Comparison of ENCODE assay signal across 9 cellular contexts in the genomic region with DNA sequence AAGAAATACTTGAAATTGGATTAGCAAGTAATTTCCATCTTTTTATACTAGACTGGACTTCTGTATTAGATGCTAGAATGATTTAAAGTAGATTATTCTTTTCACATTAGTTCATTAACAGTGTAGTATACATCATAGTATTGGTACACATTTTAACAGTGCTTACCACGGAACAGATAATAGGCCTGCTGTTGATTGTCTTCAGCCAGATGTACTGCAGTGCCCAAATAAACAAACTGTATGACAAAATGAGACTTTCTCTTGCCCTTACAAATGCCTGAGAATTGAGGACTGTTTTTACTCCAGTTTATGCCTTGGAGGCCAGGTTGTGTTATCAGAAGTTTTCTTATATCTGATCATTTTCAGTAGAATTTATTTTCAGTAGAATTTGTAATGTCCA. TPM values are rescaled to one million over a fixed set of nuclear protein-coding genes. Genes with fewer than 3 reads are reported as not detected.
DNase-seq lines count a peak whose midpoint lies in the region; FAIRE-seq and TF ChIP-seq lines count a peak whose summit lies in the region.
"Had no signal": no experiment of that assay in that cellular context is flagged by ENCODE, and none has a peak within 500 bp of the region (broad histone marks: within the 10 kb centered on the region; RNA-seq: fewer than 3 reads in every experiment).

No MANE protein-coding gene starts in this region.

- dilution Hi-C loops in endothelial cell of umbilical vein (cut with MboI; ENCODE audit: extremely low pct_ligation_motif_present, low sequenced_read_pairs), result no loop called here

- peak overlapping the region; percentile 39 for H3K27ac ChIP-seq in endothelial cell of umbilical vein (ENCODE audit: insufficient read depth, low read depth, low read length)
- H3K27ac ChIP-seq in spleen, result peak overlapping the region; percentile 66 to 94 (median 91)
- H3K27ac ChIP-seq in neuronal stem cell (replicated peaks; ENCODE audit: low read length), result no peak overlapping the region
- H3K27ac ChIP-seq: 22Rv1 had no signal

- POLR2A ChIA-PET in endothelial cell of umbilical vein (lab: Charles Lee), result no interaction called here

- H3K4me3 ChIP-seq in endothelial cell of umbilical vein (replicated peaks in 1 of 3; ENCODE audit: insufficient read depth in 1 of 3, low read depth in 1 of 3, low read length in 3 of 3) (no peak overlapping the region), spleen (peak overlapping the region; percentile 22 to 70 (median 36)), neuronal stem cell (ENCODE audit: low read length in 2 of 2) (no peak overlapping the region)

- intact Hi-C loops in endothelial cell of umbilical vein (cut with micrococcal nuclease), result no loop called here
- intact Hi-C loops in spleen (cut with DNase I; ENCODE audit: low total_unique reads), result no loop called here

- H3K36me3 ChIP-seq in endothelial cell of umbilical vein (ENCODE audit: control insufficient read depth in 2 of 2, extremely low read depth in 1 of 2, insufficient read depth in 2 of 2, low read length in 2 of 2) (no peaks in the 10 kb centered on the region), spleen (peaks cover 0 to 8% (median 1%) of the 10 kb centered on the region in 6 donors), neuronal stem cell (replicated peaks in 1 of 2; ENCODE audit: control insufficient read depth in 2 of 2, insufficient read depth in 2 of 2, low read length in 2 of 2) (peaks cover under 1 to 15% of the 10 kb centered on the region in 2 donors)

- no peak overlapping the region for H2AK5ac ChIP-seq in neuronal stem cell (ENCODE audit: low read depth, low read length)

- BruUV-seq in endothelial cell of umbilical vein (replicated peaks; lab: Mats Ljungman, UMichigan), result no TSS peak

- H3K23ac ChIP-seq in neuronal stem cell (ENCODE audit: low read depth, low read length, poor library complexity), result no peak overlapping the region

- peak; percentile 13 for DNase-seq in NCI-H1105 treated with DMSO at 0.1 percent for 48 hours (lab: John Stamatoyannopoulos, UW)
- no peak for DNase-seq in NCI-H1105 (lab: John Stamatoyannopoulos, UW)
- peak; percentile 43 for DNase-seq in RPMI7951 (ENCODE audit: low read depth)
- peak; percentile 7 for DNase-seq in endothelial cell of umbilical vein (ENCODE audit: low read depth, low spot score)
- no peak for DNase-seq in spleen
- no peak for DNase-seq in middle frontal gyrus (ENCODE audit: extremely low spot score, low spot score)
- DNase-seq in NCI-H524 (lab: John Stamatoyannopoulos, UW), result no peak
- DNase-seq in neuronal stem cell (ENCODE audit: low spot score), result no peak

- H2BK15ac ChIP-seq in neuronal stem cell (ENCODE audit: low read length), result no peak overlapping the region

- H2BK5ac ChIP-seq in neuronal stem cell (ENCODE audit: low read length), result no peak overlapping the region

- H2AFZ ChIP-seq in endothelial cell of umbilical vein (ENCODE audit: low read depth, low read length), result no peak overlapping the region
- no peak overlapping the region for H2AFZ ChIP-seq in neuronal stem cell (ENCODE audit: low read length)

- H4K20me1 ChIP-seq in endothelial cell of umbilical vein (replicated peaks; ENCODE audit: control insufficient read depth, extremely low read depth, insufficient read depth, low read length), result no peaks in the 10 kb centered on the region

- H4K8ac ChIP-seq in neuronal stem cell (ENCODE audit: low read depth, low read length), result no peak overlapping the region

- no peak for FAIRE-seq in endothelial cell of umbilical vein (lab: Jason Lieb, UNC)

- H2BK12ac ChIP-seq in neuronal stem cell (ENCODE audit: low read length), result no peak overlapping the region

- H3K9ac ChIP-seq in endothelial cell of umbilical vein (replicated peaks; ENCODE audit: extremely low read depth, insufficient read depth, low read length), result no peak overlapping the region
- H3K9ac ChIP-seq in neuronal stem cell (ENCODE audit: low read depth, low read length, poor library complexity), result no peak overlapping the region

- no peaks in the 10 kb centered on the region for H3K79me2 ChIP-seq in endothelial cell of umbilical vein (ENCODE audit: control insufficient read depth, insufficient read depth, low read length)

- H3K4ac ChIP-seq in neuronal stem cell (ENCODE audit: low read length), result no peak overlapping the region

- CTCF ChIA-PET in endothelial cell of umbilical vein (lab: Charles Lee), result no interaction called here

- H3K4me1 ChIP-seq in endothelial cell of umbilical vein (ENCODE audit: control insufficient read depth, extremely low read depth, insufficient read depth, low read length), result peaks cover 11% of the 10 kb centered on the region
- H3K4me1 ChIP-seq in spleen, result peaks cover 3 to 71% (median 31%) of the 10 kb centered on the region in 6 donors
- peaks cover 0 to 4% of the 10 kb centered on the region in 2 donors for H3K4me1 ChIP-seq in neuronal stem cell (ENCODE audit: control insufficient read depth in 2 of 2, insufficient read depth in 1 of 2, low read depth in 1 of 2, low read length in 2 of 2)

- WGBS in spleen, 5 donors, result 16 to 37% (median 24%) methylated on average over 1 of the region's 1 CpG
- whole genome bisulfite sequencing in neuronal stem cell (ENCODE audit: extremely low coverage in 2 of 2, insufficient read length in 2 of 2, insufficient replicate concordance in 1 of 2), 2 donors, result no CpG with 5 or more reads among the region's 1 CpG

- H3K18ac ChIP-seq in neuronal stem cell (ENCODE audit: low read length), result no peak overlapping the region

- no peak overlapping the region for H2BK120ac ChIP-seq in neuronal stem cell (ENCODE audit: low read depth, low read length)

- no peak overlapping the region for H4K91ac ChIP-seq in neuronal stem cell (ENCODE audit: low read depth, low read length, poor library complexity)

- H3K27me3 ChIP-seq in endothelial cell of umbilical vein (ENCODE audit: control insufficient read depth in 2 of 2, insufficient read depth in 2 of 2, low read length in 2 of 2) (no peaks in the 10 kb centered on the region), spleen (replicated peaks in 1 of 7) (no peaks in the 10 kb centered on the region), neuronal stem cell (ENCODE audit: control insufficient read depth in 3 of 3, insufficient read depth in 3 of 3, low read depth in 1 of 3, low read length in 3 of 3) (no peaks in the 10 kb centered on the region)

- no peak for TF ChIP-seq POLR2A in endothelial cell of umbilical vein (IDR thresholded peaks at IDR 0.05; ENCODE audit: low read depth, low read length)
- TF ChIP-seq POLR2A in spleen (IDR thresholded peaks at IDR 0.05), result no peak

- H3K9me1 ChIP-seq in endothelial cell of umbilical vein (replicated peaks; ENCODE audit: control insufficient read depth, extremely low read depth, insufficient read depth, low read length), result no peaks in the 10 kb centered on the region

- H3K14ac ChIP-seq in neuronal stem cell (ENCODE audit: low read length), result no peak overlapping the region

- no peak for TF ChIP-seq CTCF in endothelial cell of umbilical vein (IDR thresholded peaks at IDR 0.05; ENCODE audit: extremely low read depth in 1 of 2, insufficient read depth in 1 of 2, low read depth in 1 of 2, low read length in 2 of 2)
- TF ChIP-seq CTCF in spleen (IDR thresholded peaks at IDR 0.05 in 8 of 11, conservative IDR thresholded peaks at IDR 0.05 in 3 of 11), result no peak

- H3K4me2 ChIP-seq in endothelial cell of umbilical vein (ENCODE audit: insufficient read depth, low read length) (peak overlapping the region; percentile 12), neuronal stem cell (ENCODE audit: insufficient read depth, low read length, poor library complexity, severe bottlenecking) (no peak overlapping the region)

- no peaks in the 10 kb centered on the region for H3K79me1 ChIP-seq in neuronal stem cell (ENCODE audit: low read depth, low read length)

- H3K9me3 ChIP-seq in endothelial cell of umbilical vein (replicated peaks; ENCODE audit: control insufficient read depth, insufficient read depth, low read length) (no peaks in the 10 kb centered on the region), spleen (no peaks in the 10 kb centered on the region), neuronal stem cell (replicated peaks in 1 of 2; ENCODE audit: control insufficient read depth in 2 of 2, insufficient read depth in 1 of 2, low read depth in 1 of 2, low read length in 2 of 2) (no peaks in the 10 kb centered on the region)

RNA-seq across cellular contexts. Expression of a gene that starts 0.6 kb away (rescaled TPM):
- 16.6 and 21.7 TPM in 2 replicates for total RNA-seq in RPMI7951 (2014; rRNA removed; shearing (Covaris generic))
- total RNA-seq in endothelial cell of umbilical vein (0.22 TPM in 1 of 2 replicates, not detected in the other), spleen (10 to 100 TPM; 27.0 to 52.8 (median 31.9) TPM)
- polyA plus RNA-seq in endothelial cell of umbilical vein (0.06 and 0.07 TPM in 2 replicates), spleen (10 to 100 TPM; 46.8 to 79.7 (median 68.0) TPM)
- polyA plus RNA-seq in endothelial cell of umbilical vein (2011; cell fraction: cytosol; rRNA removed), result 0.13 and 0.26 TPM in 2 replicates
- polyA plus RNA-seq in endothelial cell of umbilical vein (2011; cell fraction: nucleus; rRNA removed), result 0.12 TPM in 1 of 2 replicates, not detected in the other
- 1.1 and 1.4 TPM in 2 replicates for polyA plus RNA-seq in endothelial cell of umbilical vein (2012)
- polyA minus RNA-seq in endothelial cell of umbilical vein, result not detected in 2 replicates
- not detected for polyA minus RNA-seq in endothelial cell of umbilical vein (2011; cell fraction: cytosol; rRNA and poly(A)+ RNA removed)
- not detected in 2 replicates for polyA minus RNA-seq in endothelial cell of umbilical vein (2011; cell fraction: nucleus; rRNA and poly(A)+ RNA removed)
- polyA plus RNA-seq in neuronal stem cell (2013, experiment 1 of 2), result not detected
- not detected for polyA plus RNA-seq in neuronal stem cell (2013, experiment 2 of 2)

RNA-seq across cellular contexts. Expression of a gene that starts 6.9 kb away (rescaled TPM):
- total RNA-seq in RPMI7951 (2014; rRNA removed; shearing (Covaris generic)), result 1.1 TPM in 2 replicates
- 1.7 and 2.3 TPM in 2 replicates for total RNA-seq in endothelial cell of umbilical vein
- polyA plus RNA-seq in endothelial cell of umbilical vein, result 1.8 and 1.9 TPM in 2 replicates
- 2.2 and 3.0 TPM in 2 replicates for polyA plus RNA-seq in endothelial cell of umbilical vein (2011; cell fraction: cytosol; rRNA removed)
- polyA plus RNA-seq in endothelial cell of umbilical vein (2011; cell fraction: nucleus; rRNA removed), result 0.55 and 1.4 TPM in 2 replicates
- 1.2 and 2.5 TPM in 2 replicates for polyA plus RNA-seq in endothelial cell of umbilical vein (2012)
- 1.6 and 2.2 TPM in 2 replicates for polyA minus RNA-seq in endothelial cell of umbilical vein
- polyA minus RNA-seq in endothelial cell of umbilical vein (2011; cell fraction: cytosol; rRNA and poly(A)+ RNA removed), result not detected
- 0.24 and 1.2 TPM in 2 replicates for polyA minus RNA-seq in endothelial cell of umbilical vein (2011; cell fraction: nucleus; rRNA and poly(A)+ RNA removed)
- 100 to 1,000 TPM; 115 to 220 (median 166) TPM for total RNA-seq in spleen
- polyA plus RNA-seq in spleen, result 100 to 1,000 TPM; 109 to 154 (median 123) TPM
- polyA plus RNA-seq in neuronal stem cell (2013, experiment 1 of 2), result not detected
- not detected for polyA plus RNA-seq in neuronal stem cell (2013, experiment 2 of 2)

RNA-seq across cellular contexts. Expression of a gene that starts 23.8 kb away (rescaled TPM):
- total RNA-seq in RPMI7951 (2014; rRNA removed; shearing (Covaris generic)), result not detected in 2 replicates
- total RNA-seq in endothelial cell of umbilical vein (not detected in 2 replicates), spleen (10 to 100 TPM in 1 of 7 donors, 1 to 10 TPM in 3, under 1 TPM in 2, not detected in 1; 0.44 to 14.5 (median 4.3) TPM)
- polyA plus RNA-seq in endothelial cell of umbilical vein (0.37 and 0.86 TPM in 2 replicates), spleen (1 to 10 TPM in 1 of 3 donors, under 1 TPM in 2; 0.41 to 7.3 (median 0.94) TPM)
- polyA plus RNA-seq in endothelial cell of umbilical vein (2011; cell fraction: cytosol; rRNA removed), result 0.53 and 0.71 TPM in 2 replicates
- polyA plus RNA-seq in endothelial cell of umbilical vein (2011; cell fraction: nucleus; rRNA removed), result 0.15 and 0.25 TPM in 2 replicates
- 0.27 and 1.3 TPM in 2 replicates for polyA plus RNA-seq in endothelial cell of umbilical vein (2012)
- polyA minus RNA-seq in endothelial cell of umbilical vein, result not detected in 2 replicates
- not detected for polyA minus RNA-seq in endothelial cell of umbilical vein (2011; cell fraction: cytosol; rRNA and poly(A)+ RNA removed)
- polyA minus RNA-seq in endothelial cell of umbilical vein (2011; cell fraction: nucleus; rRNA and poly(A)+ RNA removed), result not detected in 2 replicates
- polyA plus RNA-seq in neuronal stem cell (2013, experiment 1 of 2), result not detected
- not detected for polyA plus RNA-seq in neuronal stem cell (2013, experiment 2 of 2)

Comparison
In these comparisons a context has a peak if more than half of its experiments do, and no peak if none do; other contexts are left out.
1. DNase-seq: peak in NCI-H1105 treated with DMSO at 0.1 percent for 48 hours (single experiment), RPMI7951 (single experiment) and endothelial cell of umbilical vein (single experiment); none in NCI-H1105 (single experiment), spleen (single experiment), middle frontal gyrus (single experiment), NCI-H524 (0 of 2) and neuronal stem cell (single experiment).
2. H3K4me3 ChIP-seq: peak in spleen (8 of 8); none in endothelial cell of umbilical vein (0 of 3) and neuronal stem cell (0 of 2).
3. RNA of a gene that starts 0.6 kb away (total RNA-seq): 27.0 to 52.8 TPM in spleen and 16.6 to 21.7 TPM in RPMI7951; 0.22 TPM in endothelial cell of umbilical vein; every median in the first group is over 10 times any median in the second.
4. RNA of a gene that starts 6.9 kb away (total RNA-seq): 115 to 220 TPM in spleen; 1.7 to 2.3 TPM in endothelial cell of umbilical vein and 1.1 TPM in RPMI7951; every median in the first group is over 10 times any median in the second.